1 cellular context compared by ENCODE assay signal in genomic region chr9:128249558-128249913, GRCh38.
TF ChIP-seq lines count a peak whose summit lies in the region.

No MANE protein-coding gene starts in this region.

TF ChIP-seq in IMR-90, 13 proteins besides CTCF, POLR2A, EP300 and RAD21:
- no peak for TF ChIP-seq FOS (IDR thresholded peaks at IDR 0.05; ENCODE audit: low read depth, low read length)
- no peak for TF ChIP-seq CHD1 (IDR thresholded peaks at IDR 0.05; ENCODE audit: low read depth, low read length)
- TF ChIP-seq NFE2L2 (IDR thresholded peaks at IDR 0.05; ENCODE audit: low read depth, low read length), result no peak
- TF ChIP-seq MAFK (IDR thresholded peaks at IDR 0.05; ENCODE audit: low read depth, low read length), result no peak
- no peak for TF ChIP-seq SMC3 (IDR thresholded peaks at IDR 0.05; ENCODE audit: low read depth, low read length)
- TF ChIP-seq ELK1 (IDR thresholded peaks at IDR 0.05; ENCODE audit: borderline replicate concordance, low read depth, low read length), result no peak
- TF ChIP-seq RCOR1 (IDR thresholded peaks at IDR 0.05; ENCODE audit: insufficient replicate concordance, low read length), result no peak
- TF ChIP-seq MAZ (IDR thresholded peaks at IDR 0.05; ENCODE audit: borderline replicate concordance, low read depth, low read length), result no peak
- TF ChIP-seq CEBPB (IDR thresholded peaks at IDR 0.05; ENCODE audit: low read depth, low read length), result no peak
- no peak for TF ChIP-seq USF2 (IDR thresholded peaks at IDR 0.05; ENCODE audit: low read depth, low read length)
- no peak for TF ChIP-seq RFX5 (IDR thresholded peaks at IDR 0.05; ENCODE audit: low read depth, low read length)
- no peak for TF ChIP-seq MXI1 (IDR thresholded peaks at IDR 0.05; ENCODE audit: borderline replicate concordance, low read depth, low read length)
- TF ChIP-seq BHLHE40 (IDR thresholded peaks at IDR 0.05; ENCODE audit: low read depth, low read length), result no peak
